In genomic region chr13:99375806-99376080, GRCh38 we compare ENCODE assay signal across 17 cellular contexts.
A peak's percentile ranks its signal among the peaks of the same experiment; 100 is the strongest.
DNase-seq lines count a peak whose midpoint lies in the region; ATAC-seq and TF ChIP-seq lines count a peak whose summit lies in the region.
"Had no signal": no experiment of that assay in that cellular context is flagged by ENCODE, and none has a peak within 500 bp of the region (broad histone marks: within the 10 kb centered on the region; RNA-seq: fewer than 3 reads in every experiment).

No MANE protein-coding gene starts in this region.

- TF ChIP-seq CTCF in glutamatergic neuron (IDR thresholded peaks at IDR 0.05; ENCODE audit: partially characterized antibody, unreplicated experiment), result no peak

- no peaks in the 10 kb centered on the region for H3K27me3 Mint-ChIP-seq in CD4-positive, CD25-positive, alpha-beta regulatory T cell
- H3K27me3 Mint-ChIP-seq in IgD-negative memory B cell, result no peaks in the 10 kb centered on the region
- no peaks in the 10 kb centered on the region for H3K27me3 Mint-ChIP-seq in effector memory CD8-positive, alpha-beta T cell
- peaks cover 1% of the 10 kb centered on the region for H3K27me3 Mint-ChIP-seq in glutamatergic neuron (ENCODE audit: unreplicated experiment)

- peaks cover 31 to 85% (median 51%) of the 10 kb centered on the region in 4 donors for H3K4me1 Mint-ChIP-seq in CD4-positive, CD25-positive, alpha-beta regulatory T cell
- H3K4me1 Mint-ChIP-seq in IgD-negative memory B cell (peaks cover 36 to 81% (median 62%) of the 10 kb centered on the region in 3 donors), glutamatergic neuron (ENCODE audit: low read depth, unreplicated experiment) (peaks cover 2% of the 10 kb centered on the region)
- H3K4me1 Mint-ChIP-seq in effector memory CD8-positive, alpha-beta T cell (ENCODE audit: low read depth in 2 of 2), result peaks cover 55 to 59% of the 10 kb centered on the region in 2 donors
- H3K4me1 Mint-ChIP-seq: mesothelial cell of epicardium had no signal

- no peaks in the 10 kb centered on the region for H3K9me3 Mint-ChIP-seq in CD4-positive, CD25-positive, alpha-beta regulatory T cell
- no peaks in the 10 kb centered on the region for H3K9me3 Mint-ChIP-seq in IgD-negative memory B cell
- H3K9me3 Mint-ChIP-seq in effector memory CD8-positive, alpha-beta T cell, result no peaks in the 10 kb centered on the region
- H3K9me3 Mint-ChIP-seq in glutamatergic neuron (ENCODE audit: unreplicated experiment), result no peaks in the 10 kb centered on the region
- H3K9me3 Mint-ChIP-seq: mesothelial cell of epicardium had no signal

- H3K27ac ChIP-seq in CD4-positive, CD25-positive, alpha-beta regulatory T cell (ENCODE audit: insufficient read depth, low read length, poor library complexity, severe bottlenecking), result no peak overlapping the region
- H3K27ac ChIP-seq: cardiac muscle cell, hepatocyte, KMS-11, right lobe of liver had no signal

- no peak for ATAC-seq in CD4-positive, CD25-positive, alpha-beta regulatory T cell (ENCODE audit: low read depth in 2 of 2)
- ATAC-seq in GM18861 (IDR thresholded peaks at IDR 0.05; ENCODE audit: unreplicated experiment) (peak; percentile 1), GM19395 (IDR thresholded peaks at IDR 0.05; ENCODE audit: unreplicated experiment) (no peak)
- ATAC-seq in effector memory CD8-positive, alpha-beta T cell (replicated peaks), result no peak

- H3K36me3 Mint-ChIP-seq in CD4-positive, CD25-positive, alpha-beta regulatory T cell, result peaks cover 59% of the 10 kb centered on the region
- H3K36me3 Mint-ChIP-seq in IgD-negative memory B cell, result peaks cover 8% of the 10 kb centered on the region
- H3K36me3 Mint-ChIP-seq in effector memory CD8-positive, alpha-beta T cell (ENCODE audit: insufficient read depth), result peaks cover 51% of the 10 kb centered on the region
- peaks cover 8% of the 10 kb centered on the region for H3K36me3 Mint-ChIP-seq in glutamatergic neuron (ENCODE audit: unreplicated experiment)

- DNase-seq in CD4-positive, CD25-positive, alpha-beta regulatory T cell, result no peak
- DNase-seq in effector memory CD8-positive, alpha-beta T cell, result no peak
- DNase-seq in NCI-H1048 (lab: John Stamatoyannopoulos, UW), result no peak
- DNase-seq in NCI-H2171 (lab: John Stamatoyannopoulos, UW), result no peak
- no peak for DNase-seq in glutamatergic neuron
- DNase-seq: activated CD8-positive, alpha-beta memory T cell treated with anti-CD3 and anti-CD28 coated beads, Interleukin-2, amount 50 U/mL, for 48 hours; kidney glomerular epithelial cell; NCI-H1105 treated with DMSO at 0.1 percent for 48 hours had no signal

- H3K9me3 ChIP-seq in CD4-positive, CD25-positive, alpha-beta regulatory T cell (ENCODE audit: control insufficient read depth in 2 of 2, low read length in 2 of 2), result no peaks in the 10 kb centered on the region
- H3K9me3 ChIP-seq: right lobe of liver, tibial nerve had no signal

- peaks cover 22% of the 10 kb centered on the region for H3K36me3 ChIP-seq in CD4-positive, CD25-positive, alpha-beta regulatory T cell (ENCODE audit: control insufficient read depth, insufficient read depth, low read length)
- H3K36me3 ChIP-seq: cardiac muscle cell had no signal

- H3K4me1 ChIP-seq in CD4-positive, CD25-positive, alpha-beta regulatory T cell (ENCODE audit: control insufficient read depth, insufficient read depth, low read length, poor library complexity, severe bottlenecking), result peaks cover 37% of the 10 kb centered on the region
- H3K4me1 ChIP-seq: right lobe of liver had no signal

- H3K4me3 ChIP-seq in CD4-positive, CD25-positive, alpha-beta regulatory T cell (ENCODE audit: low read depth, low read length), result no peak overlapping the region
- H3K4me3 ChIP-seq: cardiac muscle cell, hepatocyte, right lobe of liver, tibial nerve had no signal

- H3K4me3 Mint-ChIP-seq in CD4-positive, CD25-positive, alpha-beta regulatory T cell, result peak overlapping the region in 2 of 4 donors; percentile 80
- peak overlapping the region; percentile 71 to 89 (median 82) for H3K4me3 Mint-ChIP-seq in IgD-negative memory B cell
- H3K4me3 Mint-ChIP-seq in effector memory CD8-positive, alpha-beta T cell, result peak overlapping the region; percentile 49 to 61
- H3K4me3 Mint-ChIP-seq in glutamatergic neuron (ENCODE audit: unreplicated experiment), result no peak overlapping the region
- H3K4me3 Mint-ChIP-seq: mesothelial cell of epicardium had no signal

- H3K27ac Mint-ChIP-seq in CD4-positive, CD25-positive, alpha-beta regulatory T cell, result peak overlapping the region; percentile 32 to 97 (median 97)
- H3K27ac Mint-ChIP-seq in IgD-negative memory B cell (peak overlapping the region; percentile 98 to 100 (median 98)), glutamatergic neuron (ENCODE audit: unreplicated experiment) (no peak overlapping the region)
- peak overlapping the region; percentile 95 to 97 for H3K27ac Mint-ChIP-seq in effector memory CD8-positive, alpha-beta T cell
- H3K27ac Mint-ChIP-seq: mesothelial cell of epicardium had no signal

- H3K27me3 ChIP-seq in CD4-positive, CD25-positive, alpha-beta regulatory T cell (ENCODE audit: control insufficient read depth, insufficient read depth, low read length), result no peaks in the 10 kb centered on the region
- H3K27me3 ChIP-seq: cardiac muscle cell, hepatocyte, right lobe of liver, tibial nerve had no signal
